In genomic region chr6:104486003-104486402, GRCh38 we compare ENCODE assay signal across 22 cellular contexts.
"Had no signal": no experiment of that assay in that cellular context is flagged by ENCODE, and none has a peak within 500 bp of the region (broad histone marks: within the 10 kb centered on the region; RNA-seq: fewer than 3 reads in every experiment).

No MANE protein-coding gene starts in this region.

- DNase-seq: effector memory CD4-positive, alpha-beta T cell; esophagus squamous epithelium; foreskin keratinocyte; heart left ventricle; hippocampal formation; left colon; left ventricle myocardium superior; mesendoderm; naive thymus-derived CD8-positive, alpha-beta T cell; posterior cingulate gyrus; sigmoid colon; stimulated activated CD4-positive, alpha-beta T cell treated with anti-CD3 and anti-CD28 coated beads, Interleukin-12 subunit alpha, Interleukin-12 subunit beta, amount 100 ng/mL, for 4 hours; stimulated activated naive CD4-positive, alpha-beta T cell treated with Interleukin-2 at 50 U/mL for 16 hours; thyroid gland had no signal

- H3K36me3 ChIP-seq: esophagus squamous epithelium, heart left ventricle, sigmoid colon, suprapubic skin, thyroid gland had no signal

- H3K4me1 Mint-ChIP-seq: naive thymus-derived CD8-positive, alpha-beta T cell; neural crest cell had no signal

- H3K27me3 ChIP-seq: esophagus squamous epithelium, sigmoid colon, suprapubic skin, thyroid gland had no signal

- H3K4me1 ChIP-seq: esophagus squamous epithelium, foreskin keratinocyte, heart left ventricle, sigmoid colon, suprapubic skin, thyroid gland had no signal

- H3K27me3 Mint-ChIP-seq: type B pancreatic cell had no signal

- H3K27ac Mint-ChIP-seq: naive thymus-derived CD8-positive, alpha-beta T cell; type B pancreatic cell had no signal

- H3K4me3 ChIP-seq: esophagus squamous epithelium, heart left ventricle, lung, sigmoid colon, skin epidermis, suprapubic skin, thyroid gland had no signal

- H3K4me3 Mint-ChIP-seq: naive thymus-derived CD8-positive, alpha-beta T cell; neural crest cell; type B pancreatic cell had no signal

- H3K9me3 ChIP-seq: esophagus squamous epithelium, heart left ventricle, sigmoid colon, suprapubic skin, thyroid gland had no signal

- H3K27ac ChIP-seq: epithelial cell of prostate, esophagus squamous epithelium, foreskin keratinocyte, heart left ventricle, sigmoid colon, skin epidermis, suprapubic skin, thyroid gland had no signal

- H3K9me3 Mint-ChIP-seq: naive thymus-derived CD8-positive, alpha-beta T cell; neural crest cell; type B pancreatic cell had no signal

- FAIRE-seq: endometrium, urothelium cell line had no signal

- H3K36me3 Mint-ChIP-seq: naive thymus-derived CD8-positive, alpha-beta T cell; type B pancreatic cell had no signal

- ATAC-seq: foreskin keratinocyte; heart left ventricle; left colon; left ventricle myocardium superior; naive thymus-derived CD8-positive, alpha-beta T cell had no signal
